Comparison of ENCODE assay signal across 16 cellular contexts in genomic region chr12:34397591-34398365, GRCh38.
DNase-seq lines count a peak whose midpoint lies in the region; ATAC-seq and TF ChIP-seq lines count a peak whose summit lies in the region.
"Had no signal": no experiment of that assay in that cellular context is flagged by ENCODE, and none has a peak within 500 bp of the region (broad histone marks: within the 10 kb centered on the region; RNA-seq: fewer than 3 reads in every experiment).

No MANE protein-coding gene starts in this region.

- intact Hi-C loops in esophagus muscularis mucosa (cut with DNase I): no loop called here

- ATAC-seq in HG02970 (IDR thresholded peaks at IDR 0.05; ENCODE audit: low FRiP score, unreplicated experiment): no peak
- ATAC-seq: foreskin keratinocyte; stimulated activated naive CD8-positive, alpha-beta T cell treated with anti-CD3 and anti-CD28 coated beads, Interleukin-15, Interleukin-2, amounts not matched to agents 100 U/mL and 50 U/mL, for 24 hours had no signal

- no peak for TF ChIP-seq POLR2A in esophagus muscularis mucosa (IDR thresholded peaks at IDR 0.05; ENCODE audit: low read depth)

- H3K4me3 ChIP-seq in esophagus muscularis mucosa: no peak overlapping the region
- H3K4me3 ChIP-seq: neural progenitor cell, SJSA1 had no signal

- DNase-seq in Ammon's horn (ENCODE audit: low spot score) (peak; percentile 0), GM13976 (ENCODE audit: low spot score) (peak; percentile 6), esophagus muscularis mucosa (ENCODE audit: extremely low spot score) (peak; percentile 87), osteocyte (ENCODE audit: extremely low spot score, unreplicated experiment) (peak; percentile 57), cerebellar nuclear complex (lab: John Stamatoyannopoulos, UW) (no peak), DMS114 treated with DMSO at 0.1 percent for 48 hours (lab: John Stamatoyannopoulos, UW; ENCODE audit: unreplicated experiment) (no peak), nucleus accumbens (lab: John Stamatoyannopoulos, UW) (no peak)
- DNase-seq: dermis blood vessel endothelial cell, foreskin keratinocyte, kidney glomerular epithelial cell had no signal

- no peaks in the 10 kb centered on the region for H3K36me3 Mint-ChIP-seq in osteocyte (ENCODE audit: unreplicated experiment)
- H3K36me3 Mint-ChIP-seq: neural progenitor cell had no signal

- H3K27me3 Mint-ChIP-seq in osteocyte (ENCODE audit: unreplicated experiment): no peaks in the 10 kb centered on the region
- H3K27me3 Mint-ChIP-seq: CD4-positive, alpha-beta T cell had no signal

- no peaks in the 10 kb centered on the region for H3K4me1 Mint-ChIP-seq in osteocyte (ENCODE audit: unreplicated experiment)
- H3K4me1 Mint-ChIP-seq: neural progenitor cell had no signal

- no peaks in the 10 kb centered on the region for H3K36me3 ChIP-seq in esophagus muscularis mucosa
- H3K36me3 ChIP-seq: neural progenitor cell, SJSA1, WERI-Rb-1 had no signal

- no peak overlapping the region for H3K27ac Mint-ChIP-seq in osteocyte (ENCODE audit: unreplicated experiment)
- H3K27ac Mint-ChIP-seq: CD4-positive, alpha-beta T cell; neural progenitor cell had no signal

- peaks cover 0 to 80% (median 40%) of the 10 kb centered on the region in 4 donors for H3K9me3 ChIP-seq in esophagus muscularis mucosa

- WGBS in esophagus muscularis mucosa: 78% methylated on average over 22 of the region's 22 CpGs

- peaks cover 4% of the 10 kb centered on the region for H3K9me3 Mint-ChIP-seq in osteocyte (ENCODE audit: unreplicated experiment)
- H3K9me3 Mint-ChIP-seq: CD4-positive, alpha-beta T cell had no signal

- no peak overlapping the region for H3K4me3 Mint-ChIP-seq in osteocyte (ENCODE audit: unreplicated experiment)
- H3K4me3 Mint-ChIP-seq: CD4-positive, alpha-beta T cell; neural progenitor cell had no signal

- TF ChIP-seq CTCF in GM13976 (IDR thresholded peaks at IDR 0.05; ENCODE audit: borderline replicate concordance, control extremely low read depth, extremely low read depth, insufficient read depth, missing control alignments): no peak
- TF ChIP-seq CTCF in esophagus muscularis mucosa (IDR thresholded peaks at IDR 0.05): no peak
- no peak for TF ChIP-seq CTCF in osteocyte (IDR thresholded peaks at IDR 0.05)

- no peak overlapping the region for H3K27ac ChIP-seq in esophagus muscularis mucosa (replicated peaks in 1 of 4)
- H3K27ac ChIP-seq: foreskin keratinocyte, neural progenitor cell, SJSA1, WERI-Rb-1 had no signal

- peaks cover 0 to 47% (median 0%) of the 10 kb centered on the region in 4 donors for H3K27me3 ChIP-seq in esophagus muscularis mucosa
- H3K27me3 ChIP-seq: foreskin keratinocyte, neural progenitor cell, SJSA1 had no signal

- in situ Hi-C loops in GM13976 (cut with MboI; ENCODE audit: low sequenced_read_pairs, unreplicated experiment): no loop called here

- no peaks in the 10 kb centered on the region for H3K4me1 ChIP-seq in esophagus muscularis mucosa
- H3K4me1 ChIP-seq: foreskin keratinocyte, neural progenitor cell, SJSA1 had no signal

- TF ChIP-seq EP300 in esophagus muscularis mucosa (IDR thresholded peaks at IDR 0.05): no peak

Comparison
In these comparisons a context has a peak if more than half of its experiments do, and no peak if none do; other contexts are left out.
1. DNase-seq: peak in Ammon's horn (single experiment), GM13976 (single experiment), esophagus muscularis mucosa (single experiment) and osteocyte (single experiment); none in cerebellar nuclear complex (0 of 2), DMS114 treated with DMSO at 0.1 percent for 48 hours (single experiment) and nucleus accumbens (0 of 56).